ENCODE assay signal across 16 cellular contexts in the genomic region with DNA sequence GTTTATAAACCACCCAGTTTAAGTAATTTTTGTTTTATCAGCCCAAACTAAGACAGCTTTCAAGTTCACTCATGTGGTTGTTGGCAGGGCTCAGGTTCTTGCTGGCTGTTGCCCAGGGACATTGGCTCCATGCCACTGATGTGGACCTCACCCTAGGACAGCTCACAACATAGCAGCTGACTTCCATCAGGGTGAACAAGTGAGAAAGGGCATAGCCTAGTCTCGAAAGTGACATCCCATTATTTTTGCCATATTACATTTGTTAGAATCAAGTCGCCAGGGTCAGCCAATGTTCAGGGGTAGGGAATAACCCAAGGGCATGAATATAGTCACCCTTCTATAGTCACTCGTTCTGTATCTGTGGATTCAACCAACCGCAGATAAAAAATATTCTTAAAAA. TPM values are rescaled to one million over a fixed set of nuclear protein-coding genes. Genes with fewer than 3 reads are reported as not detected.
DNase-seq lines count a peak whose midpoint lies in the region; ATAC-seq and TF ChIP-seq lines count a peak whose summit lies in the region.
"Had no signal": no experiment of that assay in that cellular context is flagged by ENCODE, and none has a peak within 500 bp of the region (broad histone marks: within the 10 kb centered on the region; RNA-seq: fewer than 3 reads in every experiment).

No MANE protein-coding gene starts in this region.

- CTCF ChIA-PET in activated CD8-positive, alpha-beta T cell treated with anti-CD3 and anti-CD28 coated beads for 36 hours (lab: Charles Lee), result no interaction called here

- H3K9ac ChIP-seq in fibroblast of lung (ENCODE audit: insufficient read depth, low read length), result no peak overlapping the region

- intact Hi-C loops in activated CD8-positive, alpha-beta T cell treated with anti-CD3 and anti-CD28 coated beads for 36 hours (cut with micrococcal nuclease), result no loop called here

- peaks cover 11% of the 10 kb centered on the region for H3K27me3 Mint-ChIP-seq in activated CD8-positive, alpha-beta T cell treated with anti-CD3 and anti-CD28 coated beads for 36 hours

- no peaks in the 10 kb centered on the region for H3K27me3 ChIP-seq in SJSA1 (replicated peaks)
- no peaks in the 10 kb centered on the region for H3K27me3 ChIP-seq in fibroblast of lung (ENCODE audit: control insufficient read depth, insufficient read depth, low read length)

- POLR2A ChIA-PET in activated CD8-positive, alpha-beta T cell treated with anti-CD3 and anti-CD28 coated beads for 36 hours (lab: Charles Lee), result no interaction called here

- H3K9me3 Mint-ChIP-seq in activated CD8-positive, alpha-beta T cell treated with anti-CD3 and anti-CD28 coated beads for 36 hours, result no peaks in the 10 kb centered on the region

- H3K4me3 Mint-ChIP-seq in activated CD8-positive, alpha-beta T cell treated with anti-CD3 and anti-CD28 coated beads for 36 hours, result no peak overlapping the region
- H3K4me3 Mint-ChIP-seq: activated naive CD8-positive, alpha-beta T cell had no signal

- no peak overlapping the region for H3K27ac ChIP-seq in SJSA1
- no peak overlapping the region for H3K27ac ChIP-seq in fibroblast of lung (ENCODE audit: insufficient read depth, low read length)
- H3K27ac ChIP-seq: 22Rv1 had no signal

- DNase-seq in NCI-H2029 (lab: John Stamatoyannopoulos, UW) (peak; percentile 33), NCI-H2029 treated with DMSO at 0.1 percent for 48 hours (lab: John Stamatoyannopoulos, UW) (no peak), SJSA1 (ENCODE audit: low read depth in 1 of 2, low spot score in 2 of 2) (peak; percentile 45 to 64), fibroblast of lung (ENCODE audit: low read depth in 2 of 2) (peak; percentile 44 to 95), smooth muscle cell of the brain vasculature (ENCODE audit: low read depth, low spot score) (peak; percentile 73), DMS114 treated with DMSO at 0.1 percent for 48 hours (lab: John Stamatoyannopoulos, UW; ENCODE audit: unreplicated experiment) (no peak)
- DNase-seq in activated CD8-positive, alpha-beta T cell treated with anti-CD3 and anti-CD28 coated beads for 36 hours, result no peak
- DNase-seq: activated CD4-positive, CD25-positive, alpha-beta regulatory T cell; activated CD8-positive, alpha-beta memory T cell treated with anti-CD3 and anti-CD28 coated beads, Interleukin-2, amount 50 U/mL, for 4 hours; head of caudate nucleus; NCI-H1436 treated with DMSO at 0.1 percent for 48 hours; NCI-H774 had no signal

- H3K9me3 ChIP-seq in SJSA1 (replicated peaks) (no peaks in the 10 kb centered on the region), fibroblast of lung (ENCODE audit: control insufficient read depth, insufficient read depth, low read depth, low read length) (no peaks in the 10 kb centered on the region)

- H3K4me1 ChIP-seq in SJSA1 (replicated peaks) (peaks cover 28% of the 10 kb centered on the region), fibroblast of lung (ENCODE audit: control insufficient read depth, extremely low read depth, insufficient read depth, low read length) (peaks cover 19% of the 10 kb centered on the region)

- H3K36me3 ChIP-seq in SJSA1 (no peaks in the 10 kb centered on the region), fibroblast of lung (ENCODE audit: control insufficient read depth, insufficient read depth, low read length) (no peaks in the 10 kb centered on the region)

- no peak for TF ChIP-seq CTCF in fibroblast of lung (conservative IDR thresholded peaks at IDR 0.05 in 1 of 2, IDR thresholded peaks at IDR 0.05 in 1 of 2; ENCODE audit: low read depth in 1 of 2, low read length in 2 of 2)
- no peak for TF ChIP-seq CTCF in activated CD8-positive, alpha-beta T cell treated with anti-CD3 and anti-CD28 coated beads for 36 hours (IDR thresholded peaks at IDR 0.05)

- no peaks in the 10 kb centered on the region for H3K36me3 Mint-ChIP-seq in activated CD8-positive, alpha-beta T cell treated with anti-CD3 and anti-CD28 coated beads for 36 hours (ENCODE audit: low read depth)
- H3K36me3 Mint-ChIP-seq: activated naive CD8-positive, alpha-beta T cell had no signal

- H3K4me3 ChIP-seq in SJSA1 (no peak overlapping the region), fibroblast of lung (replicated peaks in 1 of 4; ENCODE audit: control extremely low read depth in 1 of 4, insufficient read depth in 1 of 4, low read depth in 3 of 4, low read length in 4 of 4) (no peak overlapping the region)
- H3K4me3 ChIP-seq: SK-N-MC had no signal

- ATAC-seq in HG03196 (IDR thresholded peaks at IDR 0.05; ENCODE audit: unreplicated experiment), result no peak
- ATAC-seq in activated CD8-positive, alpha-beta T cell treated with anti-CD3 and anti-CD28 coated beads for 36 hours, result no peak

- H3K79me2 ChIP-seq in fibroblast of lung (ENCODE audit: control insufficient read depth, insufficient read depth, low read length), result no peaks in the 10 kb centered on the region

- no peak overlapping the region for H3K4me2 ChIP-seq in fibroblast of lung (ENCODE audit: extremely low read depth, insufficient read depth, low read length)

- H3K4me1 Mint-ChIP-seq in activated CD8-positive, alpha-beta T cell treated with anti-CD3 and anti-CD28 coated beads for 36 hours (ENCODE audit: low read depth), result no peaks in the 10 kb centered on the region

- H3K27ac Mint-ChIP-seq in activated CD8-positive, alpha-beta T cell treated with anti-CD3 and anti-CD28 coated beads for 36 hours, result no peak overlapping the region
- H3K27ac Mint-ChIP-seq: activated naive CD8-positive, alpha-beta T cell had no signal

- no peak overlapping the region for H2AFZ ChIP-seq in fibroblast of lung (ENCODE audit: low read length)

- H4K20me1 ChIP-seq in fibroblast of lung (ENCODE audit: control insufficient read depth, extremely low read depth, insufficient read depth, low read length), result no peaks in the 10 kb centered on the region

RNA-seq across cellular contexts. Expression of gene CWC22, which starts 10.7 kb away (rescaled TPM):
- 15.8 and 21.9 TPM in 2 replicates for total RNA-seq in SJSA1 (2014; rRNA removed; shearing (Covaris generic))
- total RNA-seq in fibroblast of lung, result 21.8 and 22.5 TPM in 2 replicates
- 6.4 and 7.0 TPM in 2 replicates for polyA plus RNA-seq in fibroblast of lung
- polyA plus RNA-seq in fibroblast of lung (2012), result 12.0 and 13.1 TPM in 2 replicates
- polyA minus RNA-seq in fibroblast of lung (ENCODE audit: low replicate concordance), result 1.3 and 1.4 TPM in 2 replicates
- total RNA-seq in activated CD8-positive, alpha-beta T cell treated with anti-CD3 and anti-CD28 coated beads for 36 hours, result 10 to 100 TPM; 23.4 to 23.9 TPM

Comparison
In these comparisons a context has a peak if more than half of its experiments do, and no peak if none do; other contexts are left out.
1. DNase-seq: peak in NCI-H2029 (single experiment), SJSA1 (2 of 2), fibroblast of lung (2 of 2) and smooth muscle cell of the brain vasculature (single experiment); none in NCI-H2029 treated with DMSO at 0.1 percent for 48 hours (single experiment), DMS114 treated with DMSO at 0.1 percent for 48 hours (single experiment) and activated CD8-positive, alpha-beta T cell treated with anti-CD3 and anti-CD28 coated beads for 36 hours (single experiment).